ENCODE assay signal across 1 cellular context in the genomic region with DNA sequence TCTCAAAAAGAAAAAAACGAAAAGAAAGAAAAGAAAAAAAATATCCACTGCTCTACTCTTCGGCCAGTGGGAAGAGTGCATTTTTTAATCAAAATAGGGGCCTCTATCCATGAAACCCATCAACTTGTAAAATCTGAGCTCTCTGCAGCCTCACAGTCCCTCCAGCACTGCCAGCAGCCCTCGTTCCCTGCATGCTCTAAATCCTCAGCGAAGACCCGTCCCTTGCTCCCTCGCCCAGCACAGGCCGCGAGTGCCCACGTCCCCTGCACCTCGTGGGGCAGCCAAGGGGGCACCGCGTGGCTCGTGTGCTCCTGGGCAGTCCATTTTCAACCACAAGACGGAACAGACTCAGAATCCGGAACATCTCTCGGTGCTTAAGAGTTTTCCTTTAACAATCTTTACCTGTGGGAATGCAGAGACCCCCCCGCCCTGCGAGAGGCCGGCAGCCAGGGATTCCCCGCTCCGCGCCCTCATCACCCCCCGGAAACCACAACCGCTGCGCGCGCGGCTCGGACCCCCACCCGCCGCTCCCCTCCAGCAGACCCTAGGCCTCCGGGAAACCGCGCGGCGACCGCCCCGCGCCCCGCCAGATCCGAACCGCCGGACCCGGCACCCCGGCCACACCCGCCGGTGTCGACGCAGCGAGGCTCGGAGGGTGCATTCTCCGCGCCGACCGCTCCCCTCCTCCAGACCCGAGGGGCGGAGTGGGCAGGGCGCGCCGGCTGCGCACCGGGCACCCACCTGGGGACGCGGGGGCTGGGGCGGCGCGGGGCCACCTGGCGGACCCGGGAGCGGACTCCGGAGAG.
TF ChIP-seq lines count a peak whose summit lies in the region.

No MANE protein-coding gene starts in this region.

TF ChIP-seq in GM12878, 131 proteins besides CTCF, POLR2A, EP300 and RAD21 (continued from another document):
- TF ChIP-seq SUZ12 (IDR thresholded peaks at IDR 0.05; ENCODE audit: unreplicated experiment) (no peak), RB1 (IDR thresholded peaks at IDR 0.05; ENCODE audit: borderline replicate concordance) (no peak), ZNF217 (IDR thresholded peaks at IDR 0.05) (0 out of 2 replicates have a peak, but pooled peaks have one; percentile 46), RELA (IDR thresholded peaks at IDR 0.05; ENCODE audit: borderline replicate concordance, partially characterized antibody) (no peak), NR2C1 (IDR thresholded peaks at IDR 0.05) (no peak), POLR2AphosphoS2 (IDR thresholded peaks at IDR 0.05; ENCODE audit: low read depth, low read length) (no peak)
- TF ChIP-seq, protein P1, sequence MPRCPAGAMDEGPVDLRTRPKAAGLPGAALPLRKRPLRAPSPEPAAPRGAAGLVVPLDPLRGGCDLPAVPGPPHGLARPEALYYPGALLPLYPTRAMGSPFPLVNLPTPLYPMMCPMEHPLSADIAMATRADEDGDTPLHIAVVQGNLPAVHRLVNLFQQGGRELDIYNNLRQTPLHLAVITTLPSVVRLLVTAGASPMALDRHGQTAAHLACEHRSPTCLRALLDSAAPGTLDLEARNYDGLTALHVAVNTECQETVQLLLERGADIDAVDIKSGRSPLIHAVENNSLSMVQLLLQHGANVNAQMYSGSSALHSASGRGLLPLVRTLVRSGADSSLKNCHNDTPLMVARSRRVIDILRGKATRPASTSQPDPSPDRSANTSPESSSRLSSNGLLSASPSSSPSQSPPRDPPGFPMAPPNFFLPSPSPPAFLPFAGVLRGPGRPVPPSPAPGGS (IDR thresholded peaks at IDR 0.05; ENCODE audit: borderline replicate concordance, insufficient read depth, low read depth, low read length, poor library complexity, severe bottlenecking) = no peak
- TF ChIP-seq, protein P2, sequence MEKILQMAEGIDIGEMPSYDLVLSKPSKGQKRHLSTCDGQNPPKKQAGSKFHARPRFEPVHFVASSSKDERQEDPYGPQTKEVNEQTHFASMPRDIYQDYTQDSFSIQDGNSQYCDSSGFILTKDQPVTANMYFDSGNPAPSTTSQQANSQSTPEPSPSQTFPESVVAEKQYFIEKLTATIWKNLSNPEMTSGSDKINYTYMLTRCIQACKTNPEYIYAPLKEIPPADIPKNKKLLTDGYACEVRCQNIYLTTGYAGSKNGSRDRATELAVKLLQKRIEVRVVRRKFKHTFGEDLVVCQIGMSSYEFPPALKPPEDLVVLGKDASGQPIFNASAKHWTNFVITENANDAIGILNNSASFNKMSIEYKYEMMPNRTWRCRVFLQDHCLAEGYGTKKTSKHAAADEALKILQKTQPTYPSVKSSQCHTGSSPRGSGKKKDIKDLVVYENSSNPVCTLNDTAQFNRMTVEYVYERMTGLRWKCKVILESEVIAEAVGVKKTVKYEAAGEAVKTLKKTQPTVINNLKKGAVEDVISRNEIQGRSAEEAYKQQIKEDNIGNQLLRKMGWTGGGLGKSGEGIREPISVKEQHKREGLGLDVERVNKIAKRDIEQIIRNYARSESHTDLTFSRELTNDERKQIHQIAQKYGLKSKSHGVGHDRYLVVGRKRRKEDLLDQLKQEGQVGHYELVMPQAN (conservative IDR thresholded peaks at IDR 0.05) = peak; percentile 83; the same call in 1 of the 2 replicates
